Comparison of ENCODE assay signal across 7 cellular contexts in genomic region chr1:1356796-1357401, GRCh38. TPM values are rescaled to one million over a fixed set of nuclear protein-coding genes. Genes with fewer than 3 reads are reported as not detected.
A peak's percentile ranks its signal among the peaks of the same experiment; 100 is the strongest.
DNase-seq lines count a peak whose midpoint lies in the region; ATAC-seq and TF ChIP-seq lines count a peak whose summit lies in the region.
"Had no signal": no experiment of that assay in that cellular context is flagged by ENCODE, and none has a peak within 500 bp of the region (broad histone marks: within the 10 kb centered on the region; RNA-seq: fewer than 3 reads in every experiment).

No MANE protein-coding gene starts in this region.

- no peak for DNase-seq in HFFc6
- peak; percentile 55 for DNase-seq in endodermal cell
- DNase-seq in prostate gland (ENCODE audit: low spot score): no peak
- no peak for DNase-seq in stimulated activated CD4-positive, alpha-beta T cell treated with anti-CD3 and anti-CD28 coated beads, Interleukin-2, amount 100 ng/mL, for 48 hours
- no peak for DNase-seq in SHP77 treated with DMSO at 0.1 percent for 48 hours (lab: John Stamatoyannopoulos, UW)
- DNase-seq: activated T-cell treated with anti-CD3 and anti-CD28 coated beads, Interleukin-2, amount 50 U/mL, for 48 hours had no signal

- no peak for ATAC-seq in HG02981 (IDR thresholded peaks at IDR 0.05; ENCODE audit: unreplicated experiment)

- H3K4me1 ChIP-seq in endodermal cell (ENCODE audit: control insufficient read depth, insufficient read depth, low read length): peaks cover 6% of the 10 kb centered on the region
- no peaks in the 10 kb centered on the region for H3K4me1 ChIP-seq in prostate gland (replicated peaks)

- H3K4me1 Mint-ChIP-seq in HFFc6 (ENCODE audit: low read depth): peaks cover 42% of the 10 kb centered on the region
- H3K4me1 Mint-ChIP-seq in endodermal cell: peaks cover 24% of the 10 kb centered on the region

- 75 to 89% methylated on average over 13 to 26 of the region's 26 CpGs for WGBS in endodermal cell (ENCODE audit: insufficient coverage in 1 of 2, insufficient read length in 1 of 2), 2 experiments
- 34% methylated on average over 21 of the region's 26 CpGs for WGBS in prostate gland

- H3K27me3 ChIP-seq in endodermal cell (ENCODE audit: control insufficient read depth, insufficient read depth, low read length, poor library complexity, severe bottlenecking) (no peaks in the 10 kb centered on the region), prostate gland (replicated peaks; ENCODE audit: insufficient read depth) (no peaks in the 10 kb centered on the region)

- H3K27ac Mint-ChIP-seq in HFFc6: peak overlapping the region; percentile 93
- H3K27ac Mint-ChIP-seq in endodermal cell: no peak overlapping the region

- H3K36me3 ChIP-seq in endodermal cell (ENCODE audit: control insufficient read depth, insufficient read depth, low read length) (peaks cover 7% of the 10 kb centered on the region), prostate gland (no peaks in the 10 kb centered on the region)

- H3K27ac ChIP-seq in endodermal cell (ENCODE audit: low read depth, low read length) (peak overlapping the region; percentile 94), prostate gland (peak overlapping the region; percentile 72 to 83)

- H3K9ac ChIP-seq in endodermal cell (ENCODE audit: extremely low read depth, low read length, poor library complexity, severe bottlenecking): no peak overlapping the region

- intact Hi-C loops in prostate gland (cut with DNase I): no loop called here

- H3K4me3 Mint-ChIP-seq in HFFc6 (peak overlapping the region; percentile 97), endodermal cell (peak overlapping the region; percentile 54)

- TF ChIP-seq CTCF in HFFc6 (IDR thresholded peaks at IDR 0.05): no peak
- TF ChIP-seq CTCF in endodermal cell (conservative IDR thresholded peaks at IDR 0.05): no peak
- no peak for TF ChIP-seq CTCF in prostate gland (IDR thresholded peaks at IDR 0.05)

- H3K4me3 ChIP-seq in endodermal cell (ENCODE audit: low read length) (peak overlapping the region; percentile 81), prostate gland (peak overlapping the region; percentile 30 to 37)

- H3K9me3 ChIP-seq in endodermal cell (ENCODE audit: control insufficient read depth, low read length) (no peaks in the 10 kb centered on the region), prostate gland (no peaks in the 10 kb centered on the region)

- H3K36me3 Mint-ChIP-seq in HFFc6 (ENCODE audit: low read depth) (peaks cover 17% of the 10 kb centered on the region), endodermal cell (ENCODE audit: low read depth) (no peaks in the 10 kb centered on the region)

- peaks cover 16% of the 10 kb centered on the region for H3K27me3 Mint-ChIP-seq in HFFc6 (ENCODE audit: insufficient read depth)
- H3K27me3 Mint-ChIP-seq in endodermal cell (ENCODE audit: insufficient read depth): peaks cover 10% of the 10 kb centered on the region

- no peak for TF ChIP-seq POLR2A in prostate gland (IDR thresholded peaks at IDR 0.05)

- H3K9me3 Mint-ChIP-seq in HFFc6 (no peaks in the 10 kb centered on the region), endodermal cell (no peaks in the 10 kb centered on the region)

RNA-seq across cellular contexts. Expression of gene MXRA8, which starts 1.5 kb away (rescaled TPM):
- 100 to 1,000 TPM; 438 to 570 (median 524) TPM for total RNA-seq in HFFc6 (2021; fragmentation: NEBNext Ultra II Directional; extraction: Animal tissue kit (Norgen Biotek cat#: 25700))
- 10 to 100 TPM; 28.3 to 29.2 TPM for total RNA-seq in endodermal cell
- polyA plus RNA-seq in endodermal cell (2013, experiment 1 of 2): 144 TPM
- 128 TPM for polyA plus RNA-seq in endodermal cell (2013, experiment 2 of 2)
- 100 to 1,000 TPM in 1 of 2 donors, 10 to 100 TPM in 1; 39.0 to 152 TPM for total RNA-seq in prostate gland

RNA-seq across cellular contexts. Expression of gene DVL1, which starts 7.7 kb away (rescaled TPM):
- total RNA-seq in HFFc6 (2021; fragmentation: NEBNext Ultra II Directional; extraction: Animal tissue kit (Norgen Biotek cat#: 25700)): 10 to 100 TPM; 73.8 to 96.6 (median 74.5) TPM
- total RNA-seq in endodermal cell: 10 to 100 TPM; 71.9 to 73.3 TPM
- 56.7 TPM for polyA plus RNA-seq in endodermal cell (2013, experiment 1 of 2)
- polyA plus RNA-seq in endodermal cell (2013, experiment 2 of 2): 48.1 TPM
- 100 to 1,000 TPM in 1 of 2 donors, 10 to 100 TPM in 1; 70.5 to 165 TPM for total RNA-seq in prostate gland

RNA-seq across cellular contexts. Expression of gene AURKAIP1, which starts 18.1 kb away (rescaled TPM):
- total RNA-seq in HFFc6 (2021; fragmentation: NEBNext Ultra II Directional; extraction: Animal tissue kit (Norgen Biotek cat#: 25700)): 100 to 1,000 TPM; 178 to 206 (median 196) TPM
- 100 to 1,000 TPM; 159 to 162 TPM for total RNA-seq in endodermal cell
- polyA plus RNA-seq in endodermal cell (2013, experiment 1 of 2): 82.4 TPM
- 74.8 TPM for polyA plus RNA-seq in endodermal cell (2013, experiment 2 of 2)
- 100 to 1,000 TPM; 152 to 161 TPM for total RNA-seq in prostate gland

RNA-seq across cellular contexts. Expression of gene TAS1R3, which starts 25.8 kb away (rescaled TPM):
- total RNA-seq in HFFc6 (2021; fragmentation: NEBNext Ultra II Directional; extraction: Animal tissue kit (Norgen Biotek cat#: 25700)): under 1 TPM; 0.07 to 0.20 (median 0.13) TPM
- under 1 TPM; 0.09 to 0.35 TPM for total RNA-seq in endodermal cell
- 0.21 TPM for polyA plus RNA-seq in endodermal cell (2013, experiment 1 of 2)
- 0.21 TPM for polyA plus RNA-seq in endodermal cell (2013, experiment 2 of 2)
- under 1 TPM in 1 of 2 donors, not detected in 1; 0.80 TPM for total RNA-seq in prostate gland

RNA-seq across cellular contexts. Expression of gene CPTP, which starts 32.3 kb away (rescaled TPM):
- 10 to 100 TPM; 24.6 to 31.5 (median 26.6) TPM for total RNA-seq in HFFc6 (2021; fragmentation: NEBNext Ultra II Directional; extraction: Animal tissue kit (Norgen Biotek cat#: 25700))
- total RNA-seq in endodermal cell: 10 to 100 TPM; 12.0 to 13.6 TPM
- 12.8 TPM for polyA plus RNA-seq in endodermal cell (2013, experiment 1 of 2)
- polyA plus RNA-seq in endodermal cell (2013, experiment 2 of 2): 11.3 TPM
- total RNA-seq in prostate gland: 10 to 100 TPM; 35.8 to 54.0 TPM
